13 cellular contexts compared by ENCODE assay signal in the genomic region with DNA sequence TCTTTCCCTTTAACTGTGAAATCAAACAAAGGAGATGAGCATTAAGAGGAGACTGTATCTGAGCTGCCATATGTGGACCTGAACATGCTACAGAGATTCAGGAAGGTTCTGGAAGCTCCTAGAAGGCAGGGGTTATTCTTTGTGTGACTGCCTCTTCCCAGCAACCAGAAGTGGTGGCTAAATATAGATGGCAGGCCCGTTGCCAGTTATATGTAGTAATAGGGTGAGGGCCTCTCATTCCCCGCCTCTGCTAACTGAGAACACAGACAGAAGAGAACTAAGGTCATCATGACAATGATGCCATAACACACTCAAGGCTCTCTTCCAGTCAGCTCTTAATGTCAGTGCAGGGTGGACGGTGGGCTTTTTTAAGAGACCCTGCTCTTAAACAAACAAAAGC. TPM values are rescaled to one million over a fixed set of nuclear protein-coding genes. Genes with fewer than 3 reads are reported as not detected.
DNase-seq lines count a peak whose midpoint lies in the region; ATAC-seq and TF ChIP-seq lines count a peak whose summit lies in the region.
"Had no signal": no experiment of that assay in that cellular context is flagged by ENCODE, and none has a peak within 500 bp of the region (broad histone marks: within the 10 kb centered on the region; RNA-seq: fewer than 3 reads in every experiment).

No MANE protein-coding gene starts in this region.

- intact Hi-C loops in left cardiac atrium (cut with DNase I), result loop anchor here in 1 of 2 donors (2.0 kb wide), 2 partner anchors 115 to 275 kb away; no protein-coding TSS in a partner anchor
- intact Hi-C loops in transverse colon (cut with DNase I; ENCODE audit: low total_unique reads), result no loop called here

- peak; percentile 80 to 90 for ATAC-seq in left cardiac atrium

- WGBS in transverse colon (ENCODE audit: low coverage in 1 of 2), 2 donors, result 20 to 57% methylated on average over 2 to 3 of the region's 3 CpGs

- peak overlapping the region in 2 of 4 donors; percentile 31 to 43 for H3K27ac ChIP-seq in transverse colon

- H3K4me3 Mint-ChIP-seq in progenitor cell of endocrine pancreas (ENCODE audit: low read depth), result no peak overlapping the region
- H3K4me3 Mint-ChIP-seq: activated CD4-positive, alpha-beta T cell treated with anti-CD3 and anti-CD28 coated beads, Interleukin-2, amount 10 ng/mL, durations not matched to agents 7 days and 5 days; nephron progenitor cell; stimulated activated effector memory CD8-positive, alpha-beta T cell treated with anti-CD3 and anti-CD28 coated beads, Interleukin-12 subunit alpha, Interleukin-12 subunit beta, amount 100 ng/mL, for 72 hours had no signal

- H3K9me3 ChIP-seq in transverse colon, result no peaks in the 10 kb centered on the region

- TF ChIP-seq EP300 in transverse colon (IDR thresholded peaks at IDR 0.05; ENCODE audit: low read depth), result no peak

- H3K27ac Mint-ChIP-seq in progenitor cell of endocrine pancreas, result no peak overlapping the region
- H3K27ac Mint-ChIP-seq: activated CD4-positive, alpha-beta T cell treated with anti-CD3 and anti-CD28 coated beads, Interleukin-2, amount 10 ng/mL, durations not matched to agents 7 days and 5 days; nephron progenitor cell; stimulated activated effector memory CD8-positive, alpha-beta T cell treated with anti-CD3 and anti-CD28 coated beads, Interleukin-12 subunit alpha, Interleukin-12 subunit beta, amount 100 ng/mL, for 72 hours had no signal

- DNase-seq in NCI-H2227 (lab: John Stamatoyannopoulos, UW; ENCODE audit: unreplicated experiment), result peak; percentile 31
- DNase-seq in NCI-H2227 treated with DMSO at 0.1 percent for 48 hours (lab: John Stamatoyannopoulos, UW), result no peak
- peak; percentile 35 for DNase-seq in amniotic epithelial cell (ENCODE audit: low read depth)
- DNase-seq in left cardiac atrium, result peak; percentile 62
- DNase-seq in transverse colon, result peak; percentile 22
- DNase-seq in AG08395 (ENCODE audit: low spot score), result no peak
- no peak for DNase-seq in NCI-H446 treated with DMSO at 0.1 percent for 48 hours (lab: John Stamatoyannopoulos, UW)
- no peak for DNase-seq in progenitor cell of endocrine pancreas (ENCODE audit: low spot score, unreplicated experiment)
- DNase-seq: ACHN; activated CD4-positive, alpha-beta T cell treated with anti-CD3 and anti-CD28 coated beads, Interleukin-2, amount 10 ng/mL, durations not matched to agents 7 days and 5 days; nephron progenitor cell had no signal

- TF ChIP-seq POLR2A in transverse colon (IDR thresholded peaks at IDR 0.05), result no peak

- no peaks in the 10 kb centered on the region for H3K4me1 Mint-ChIP-seq in progenitor cell of endocrine pancreas (ENCODE audit: low read depth)

- H3K36me3 Mint-ChIP-seq in progenitor cell of endocrine pancreas (ENCODE audit: insufficient read depth), result no peaks in the 10 kb centered on the region
- H3K36me3 Mint-ChIP-seq: stimulated activated effector memory CD8-positive, alpha-beta T cell treated with anti-CD3 and anti-CD28 coated beads, Interleukin-12 subunit alpha, Interleukin-12 subunit beta, amount 100 ng/mL, for 72 hours had no signal

- no peaks in the 10 kb centered on the region for H3K9me3 Mint-ChIP-seq in progenitor cell of endocrine pancreas (ENCODE audit: low read depth)
- H3K9me3 Mint-ChIP-seq: activated CD4-positive, alpha-beta T cell treated with anti-CD3 and anti-CD28 coated beads, Interleukin-2, amount 10 ng/mL, durations not matched to agents 7 days and 5 days; nephron progenitor cell; stimulated activated effector memory CD8-positive, alpha-beta T cell treated with anti-CD3 and anti-CD28 coated beads, Interleukin-12 subunit alpha, Interleukin-12 subunit beta, amount 100 ng/mL, for 72 hours had no signal

- H3K4me1 ChIP-seq in transverse colon, result peaks cover 0 to 14% (median 0%) of the 10 kb centered on the region in 4 donors

- in situ Hi-C loops in transverse colon (cut with MboI; ENCODE audit: low pct_ligation_motif_present in 1 of 4, low pct_unique_long_range_greater_than_20kb in 1 of 4, low sequenced_read_pairs in 3 of 4), result loop anchor here in 2 of 4 donors (10.0 kb wide), 1 partner anchor 273 kb away; a partner anchor contains a TSS

- H3K4me3 ChIP-seq in transverse colon, result no peak overlapping the region

- H3K27me3 ChIP-seq in transverse colon, result no peaks in the 10 kb centered on the region

- TF ChIP-seq CTCF in transverse colon (IDR thresholded peaks at IDR 0.05), result no peak
- no peak for TF ChIP-seq CTCF in progenitor cell of endocrine pancreas (IDR thresholded peaks at IDR 0.05; ENCODE audit: unreplicated experiment)

- no peaks in the 10 kb centered on the region for H3K27me3 Mint-ChIP-seq in progenitor cell of endocrine pancreas

- H3K36me3 ChIP-seq in transverse colon, result no peaks in the 10 kb centered on the region

RNA-seq across cellular contexts. Expression of a gene that starts 22.5 kb away (rescaled TPM):
- under 1 TPM; 0.29 to 0.73 TPM for total RNA-seq in left cardiac atrium
- total RNA-seq in transverse colon, result 1 to 10 TPM in 1 of 4 donors, under 1 TPM in 1, not detected in 2; 0.95 to 1.2 TPM
- 2.4 and 2.7 TPM in 2 replicates for total RNA-seq in progenitor cell of endocrine pancreas
- total RNA-seq: G401 had no signal

RNA-seq across cellular contexts. Expression of a gene that starts 29.7 kb away (rescaled TPM):
- 1 to 10 TPM; 1.1 to 2.3 TPM for total RNA-seq in left cardiac atrium
- 1 to 10 TPM in 3 of 4 donors, under 1 TPM in 1; 0.75 to 2.2 (median 1.7) TPM for total RNA-seq in transverse colon
- total RNA-seq in progenitor cell of endocrine pancreas, result 0.60 TPM in 2 replicates
- total RNA-seq: G401 had no signal

Comparison
In these comparisons a context has a peak if more than half of its experiments do, and no peak if none do; other contexts are left out.
1. DNase-seq: peak in NCI-H2227 (single experiment), amniotic epithelial cell (single experiment), left cardiac atrium (single experiment) and transverse colon (single experiment); none in NCI-H2227 treated with DMSO at 0.1 percent for 48 hours (single experiment), AG08395 (single experiment), NCI-H446 treated with DMSO at 0.1 percent for 48 hours (single experiment) and progenitor cell of endocrine pancreas (single experiment).